In the genomic region with DNA sequence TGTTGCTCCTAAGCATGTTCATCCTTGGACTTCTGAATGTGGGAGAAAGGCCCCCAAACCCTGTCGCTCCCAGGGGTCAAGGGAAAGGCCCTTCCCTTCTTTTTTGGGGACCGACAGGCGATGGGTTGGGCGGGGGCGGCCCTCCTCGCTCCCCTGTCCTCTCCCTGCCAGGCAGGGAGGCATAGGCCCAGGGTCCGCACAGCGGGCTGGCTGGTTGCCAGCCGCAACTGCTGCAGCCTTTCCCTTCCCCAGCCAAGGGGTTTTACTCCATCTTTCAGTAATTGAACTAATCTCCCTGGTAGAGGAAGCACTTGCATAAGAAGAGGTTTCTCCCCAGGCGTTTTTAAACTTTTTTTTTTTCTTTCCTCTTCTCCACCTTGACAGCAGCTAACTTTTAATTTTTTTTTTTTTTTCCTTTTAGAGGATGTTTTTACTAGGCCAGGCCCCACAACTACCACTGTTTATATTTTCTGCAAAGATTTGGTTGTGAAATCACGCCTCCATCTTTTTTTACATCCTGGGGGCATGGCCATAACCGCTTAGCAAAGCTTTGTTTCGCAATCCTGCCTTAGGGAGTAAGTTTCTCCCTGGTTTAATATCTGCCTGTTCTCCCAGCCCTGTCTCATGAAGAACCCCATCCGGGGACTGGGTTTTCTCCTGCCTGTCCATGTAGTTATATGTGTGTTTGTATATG, we compare ENCODE assay signal across 1 cellular context.
TF ChIP-seq lines count a peak whose summit lies in the region.

No MANE protein-coding gene starts in this region.

TF ChIP-seq in H1, 55 proteins besides CTCF, POLR2A, EP300 and RAD21:
- TF ChIP-seq, protein P1, sequence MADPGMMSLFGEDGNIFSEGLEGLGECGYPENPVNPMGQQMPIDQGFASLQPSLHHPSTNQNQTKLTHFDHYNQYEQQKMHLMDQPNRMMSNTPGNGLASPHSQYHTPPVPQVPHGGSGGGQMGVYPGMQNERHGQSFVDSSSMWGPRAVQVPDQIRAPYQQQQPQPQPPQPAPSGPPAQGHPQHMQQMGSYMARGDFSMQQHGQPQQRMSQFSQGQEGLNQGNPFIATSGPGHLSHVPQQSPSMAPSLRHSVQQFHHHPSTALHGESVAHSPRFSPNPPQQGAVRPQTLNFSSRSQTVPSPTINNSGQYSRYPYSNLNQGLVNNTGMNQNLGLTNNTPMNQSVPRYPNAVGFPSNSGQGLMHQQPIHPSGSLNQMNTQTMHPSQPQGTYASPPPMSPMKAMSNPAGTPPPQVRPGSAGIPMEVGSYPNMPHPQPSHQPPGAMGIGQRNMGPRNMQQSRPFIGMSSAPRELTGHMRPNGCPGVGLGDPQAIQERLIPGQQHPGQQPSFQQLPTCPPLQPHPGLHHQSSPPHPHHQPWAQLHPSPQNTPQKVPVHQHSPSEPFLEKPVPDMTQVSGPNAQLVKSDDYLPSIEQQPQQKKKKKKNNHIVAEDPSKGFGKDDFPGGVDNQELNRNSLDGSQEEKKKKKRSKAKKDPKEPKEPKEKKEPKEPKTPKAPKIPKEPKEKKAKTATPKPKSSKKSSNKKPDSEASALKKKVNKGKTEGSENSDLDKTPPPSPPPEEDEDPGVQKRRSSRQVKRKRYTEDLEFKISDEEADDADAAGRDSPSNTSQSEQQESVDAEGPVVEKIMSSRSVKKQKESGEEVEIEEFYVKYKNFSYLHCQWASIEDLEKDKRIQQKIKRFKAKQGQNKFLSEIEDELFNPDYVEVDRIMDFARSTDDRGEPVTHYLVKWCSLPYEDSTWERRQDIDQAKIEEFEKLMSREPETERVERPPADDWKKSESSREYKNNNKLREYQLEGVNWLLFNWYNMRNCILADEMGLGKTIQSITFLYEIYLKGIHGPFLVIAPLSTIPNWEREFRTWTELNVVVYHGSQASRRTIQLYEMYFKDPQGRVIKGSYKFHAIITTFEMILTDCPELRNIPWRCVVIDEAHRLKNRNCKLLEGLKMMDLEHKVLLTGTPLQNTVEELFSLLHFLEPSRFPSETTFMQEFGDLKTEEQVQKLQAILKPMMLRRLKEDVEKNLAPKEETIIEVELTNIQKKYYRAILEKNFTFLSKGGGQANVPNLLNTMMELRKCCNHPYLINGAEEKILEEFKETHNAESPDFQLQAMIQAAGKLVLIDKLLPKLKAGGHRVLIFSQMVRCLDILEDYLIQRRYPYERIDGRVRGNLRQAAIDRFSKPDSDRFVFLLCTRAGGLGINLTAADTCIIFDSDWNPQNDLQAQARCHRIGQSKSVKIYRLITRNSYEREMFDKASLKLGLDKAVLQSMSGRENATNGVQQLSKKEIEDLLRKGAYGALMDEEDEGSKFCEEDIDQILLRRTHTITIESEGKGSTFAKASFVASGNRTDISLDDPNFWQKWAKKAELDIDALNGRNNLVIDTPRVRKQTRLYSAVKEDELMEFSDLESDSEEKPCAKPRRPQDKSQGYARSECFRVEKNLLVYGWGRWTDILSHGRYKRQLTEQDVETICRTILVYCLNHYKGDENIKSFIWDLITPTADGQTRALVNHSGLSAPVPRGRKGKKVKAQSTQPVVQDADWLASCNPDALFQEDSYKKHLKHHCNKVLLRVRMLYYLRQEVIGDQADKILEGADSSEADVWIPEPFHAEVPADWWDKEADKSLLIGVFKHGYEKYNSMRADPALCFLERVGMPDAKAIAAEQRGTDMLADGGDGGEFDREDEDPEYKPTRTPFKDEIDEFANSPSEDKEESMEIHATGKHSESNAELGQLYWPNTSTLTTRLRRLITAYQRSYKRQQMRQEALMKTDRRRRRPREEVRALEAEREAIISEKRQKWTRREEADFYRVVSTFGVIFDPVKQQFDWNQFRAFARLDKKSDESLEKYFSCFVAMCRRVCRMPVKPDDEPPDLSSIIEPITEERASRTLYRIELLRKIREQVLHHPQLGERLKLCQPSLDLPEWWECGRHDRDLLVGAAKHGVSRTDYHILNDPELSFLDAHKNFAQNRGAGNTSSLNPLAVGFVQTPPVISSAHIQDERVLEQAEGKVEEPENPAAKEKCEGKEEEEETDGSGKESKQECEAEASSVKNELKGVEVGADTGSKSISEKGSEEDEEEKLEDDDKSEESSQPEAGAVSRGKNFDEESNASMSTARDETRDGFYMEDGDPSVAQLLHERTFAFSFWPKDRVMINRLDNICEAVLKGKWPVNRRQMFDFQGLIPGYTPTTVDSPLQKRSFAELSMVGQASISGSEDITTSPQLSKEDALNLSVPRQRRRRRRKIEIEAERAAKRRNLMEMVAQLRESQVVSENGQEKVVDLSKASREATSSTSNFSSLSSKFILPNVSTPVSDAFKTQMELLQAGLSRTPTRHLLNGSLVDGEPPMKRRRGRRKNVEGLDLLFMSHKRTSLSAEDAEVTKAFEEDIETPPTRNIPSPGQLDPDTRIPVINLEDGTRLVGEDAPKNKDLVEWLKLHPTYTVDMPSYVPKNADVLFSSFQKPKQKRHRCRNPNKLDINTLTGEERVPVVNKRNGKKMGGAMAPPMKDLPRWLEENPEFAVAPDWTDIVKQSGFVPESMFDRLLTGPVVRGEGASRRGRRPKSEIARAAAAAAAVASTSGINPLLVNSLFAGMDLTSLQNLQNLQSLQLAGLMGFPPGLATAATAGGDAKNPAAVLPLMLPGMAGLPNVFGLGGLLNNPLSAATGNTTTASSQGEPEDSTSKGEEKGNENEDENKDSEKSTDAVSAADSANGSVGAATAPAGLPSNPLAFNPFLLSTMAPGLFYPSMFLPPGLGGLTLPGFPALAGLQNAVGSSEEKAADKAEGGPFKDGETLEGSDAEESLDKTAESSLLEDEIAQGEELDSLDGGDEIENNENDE (IDR thresholded peaks at IDR 0.05; ENCODE audit: insufficient replicate concordance, low read length): no peak
- TF ChIP-seq BACH1 (IDR thresholded peaks at IDR 0.05; ENCODE audit: low read length) (no peak), TBP (IDR thresholded peaks at IDR 0.05; ENCODE audit: low read depth, low read length) (peak; percentile 52; the same call in 1 of the 2 replicates), YY1 (IDR thresholded peaks at IDR 0.05; ENCODE audit: low read depth, low read length) (0 out of 2 replicates have a peak, but pooled peaks have one; percentile 73), CREB1 (IDR thresholded peaks at IDR 0.05) (no peak), ASH2L (IDR thresholded peaks at IDR 0.05; ENCODE audit: low read length) (peak; percentile 48), TAF7 (optimal IDR thresholded peaks at IDR 0.05; ENCODE audit: borderline replicate concordance, low read depth, low read length) (peak; percentile 89), NANOG (IDR thresholded peaks at IDR 0.05; ENCODE audit: insufficient read depth, low read depth, low read length, poor library complexity, severe bottlenecking) (peak; percentile 17), NRF1 (IDR thresholded peaks at IDR 0.05; ENCODE audit: low read depth, low read length) (no peak), CEBPB (IDR thresholded peaks at IDR 0.05; ENCODE audit: low read depth, low read length) (peak; percentile 99), SP4 (IDR thresholded peaks at IDR 0.05; ENCODE audit: low read length) (no peak), CTBP2 (IDR thresholded peaks at IDR 0.05; ENCODE audit: borderline replicate concordance, insufficient read depth, insufficient read length, low read length) (peak; percentile 54)
- TF ChIP-seq, protein P2, sequence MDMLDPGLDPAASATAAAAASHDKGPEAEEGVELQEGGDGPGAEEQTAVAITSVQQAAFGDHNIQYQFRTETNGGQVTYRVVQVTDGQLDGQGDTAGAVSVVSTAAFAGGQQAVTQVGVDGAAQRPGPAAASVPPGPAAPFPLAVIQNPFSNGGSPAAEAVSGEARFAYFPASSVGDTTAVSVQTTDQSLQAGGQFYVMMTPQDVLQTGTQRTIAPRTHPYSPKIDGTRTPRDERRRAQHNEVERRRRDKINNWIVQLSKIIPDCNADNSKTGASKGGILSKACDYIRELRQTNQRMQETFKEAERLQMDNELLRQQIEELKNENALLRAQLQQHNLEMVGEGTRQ (IDR thresholded peaks at IDR 0.05; ENCODE audit: low read length): no peak
